In genomic region chr4:128502818-128503527, GRCh38 we compare ENCODE assay signal across 1 cellular context.
TF ChIP-seq lines count a peak whose summit lies in the region.

No MANE protein-coding gene starts in this region.

TF ChIP-seq in SK-N-SH, 30 proteins besides CTCF, POLR2A, EP300 and RAD21 (continued from another document):
- TF ChIP-seq TAF1 (IDR thresholded peaks at IDR 0.05; ENCODE audit: borderline replicate concordance, low read depth, low read length), result no peak
- 0 out of 2 replicates have a peak, but pooled peaks have one; percentile 48 for TF ChIP-seq JUND (IDR thresholded peaks at IDR 0.05)
- TF ChIP-seq, protein P1, sequence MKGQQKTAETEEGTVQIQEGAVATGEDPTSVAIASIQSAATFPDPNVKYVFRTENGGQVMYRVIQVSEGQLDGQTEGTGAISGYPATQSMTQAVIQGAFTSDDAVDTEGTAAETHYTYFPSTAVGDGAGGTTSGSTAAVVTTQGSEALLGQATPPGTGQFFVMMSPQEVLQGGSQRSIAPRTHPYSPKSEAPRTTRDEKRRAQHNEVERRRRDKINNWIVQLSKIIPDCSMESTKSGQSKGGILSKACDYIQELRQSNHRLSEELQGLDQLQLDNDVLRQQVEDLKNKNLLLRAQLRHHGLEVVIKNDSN (IDR thresholded peaks at IDR 0.05; ENCODE audit: borderline replicate concordance, low read depth), result no peak
- TF ChIP-seq SMC3 (IDR thresholded peaks at IDR 0.05; ENCODE audit: low read depth, low read length), result no peak
- TF ChIP-seq GABPA (IDR thresholded peaks at IDR 0.05; ENCODE audit: low read depth), result no peak
- no peak for TF ChIP-seq TEAD4 (IDR thresholded peaks at IDR 0.05; ENCODE audit: borderline replicate concordance, insufficient read depth)
- no peak for TF ChIP-seq YY1 (IDR thresholded peaks at IDR 0.05; ENCODE audit: low read depth)
- peak; percentile 70 for TF ChIP-seq NFIC (IDR thresholded peaks at IDR 0.05; ENCODE audit: borderline replicate concordance)
- no peak for TF ChIP-seq GATA2 (CRISPR knock-in tag; IDR thresholded peaks at IDR 0.05)
- no peak for TF ChIP-seq FOXJ3 (CRISPR knock-in tag; IDR thresholded peaks at IDR 0.05)
- no peak for TF ChIP-seq EZH2phosphoT487 (IDR thresholded peaks at IDR 0.05; ENCODE audit: borderline replicate concordance, low read depth)
- no peak; the same call in 1 of the 2 replicates for TF ChIP-seq RXRA (IDR thresholded peaks at IDR 0.05; ENCODE audit: borderline replicate concordance, low read depth)
- TF ChIP-seq, protein P2, sequence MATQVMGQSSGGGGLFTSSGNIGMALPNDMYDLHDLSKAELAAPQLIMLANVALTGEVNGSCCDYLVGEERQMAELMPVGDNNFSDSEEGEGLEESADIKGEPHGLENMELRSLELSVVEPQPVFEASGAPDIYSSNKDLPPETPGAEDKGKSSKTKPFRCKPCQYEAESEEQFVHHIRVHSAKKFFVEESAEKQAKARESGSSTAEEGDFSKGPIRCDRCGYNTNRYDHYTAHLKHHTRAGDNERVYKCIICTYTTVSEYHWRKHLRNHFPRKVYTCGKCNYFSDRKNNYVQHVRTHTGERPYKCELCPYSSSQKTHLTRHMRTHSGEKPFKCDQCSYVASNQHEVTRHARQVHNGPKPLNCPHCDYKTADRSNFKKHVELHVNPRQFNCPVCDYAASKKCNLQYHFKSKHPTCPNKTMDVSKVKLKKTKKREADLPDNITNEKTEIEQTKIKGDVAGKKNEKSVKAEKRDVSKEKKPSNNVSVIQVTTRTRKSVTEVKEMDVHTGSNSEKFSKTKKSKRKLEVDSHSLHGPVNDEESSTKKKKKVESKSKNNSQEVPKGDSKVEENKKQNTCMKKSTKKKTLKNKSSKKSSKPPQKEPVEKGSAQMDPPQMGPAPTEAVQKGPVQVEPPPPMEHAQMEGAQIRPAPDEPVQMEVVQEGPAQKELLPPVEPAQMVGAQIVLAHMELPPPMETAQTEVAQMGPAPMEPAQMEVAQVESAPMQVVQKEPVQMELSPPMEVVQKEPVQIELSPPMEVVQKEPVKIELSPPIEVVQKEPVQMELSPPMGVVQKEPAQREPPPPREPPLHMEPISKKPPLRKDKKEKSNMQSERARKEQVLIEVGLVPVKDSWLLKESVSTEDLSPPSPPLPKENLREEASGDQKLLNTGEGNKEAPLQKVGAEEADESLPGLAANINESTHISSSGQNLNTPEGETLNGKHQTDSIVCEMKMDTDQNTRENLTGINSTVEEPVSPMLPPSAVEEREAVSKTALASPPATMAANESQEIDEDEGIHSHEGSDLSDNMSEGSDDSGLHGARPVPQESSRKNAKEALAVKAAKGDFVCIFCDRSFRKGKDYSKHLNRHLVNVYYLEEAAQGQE (IDR thresholded peaks at IDR 0.05; ENCODE audit: low read depth, low read length), result no peak
- no peak for TF ChIP-seq RFX5 (IDR thresholded peaks at IDR 0.05; ENCODE audit: low read length)
- TF ChIP-seq ELF1 (IDR thresholded peaks at IDR 0.05), result no peak
- no peak for TF ChIP-seq FOSL2 (IDR thresholded peaks at IDR 0.05; ENCODE audit: borderline replicate concordance, low read depth)
- no peak for TF ChIP-seq NRF1 (IDR thresholded peaks at IDR 0.05; ENCODE audit: low read depth, low read length)
- TF ChIP-seq, protein P3, sequence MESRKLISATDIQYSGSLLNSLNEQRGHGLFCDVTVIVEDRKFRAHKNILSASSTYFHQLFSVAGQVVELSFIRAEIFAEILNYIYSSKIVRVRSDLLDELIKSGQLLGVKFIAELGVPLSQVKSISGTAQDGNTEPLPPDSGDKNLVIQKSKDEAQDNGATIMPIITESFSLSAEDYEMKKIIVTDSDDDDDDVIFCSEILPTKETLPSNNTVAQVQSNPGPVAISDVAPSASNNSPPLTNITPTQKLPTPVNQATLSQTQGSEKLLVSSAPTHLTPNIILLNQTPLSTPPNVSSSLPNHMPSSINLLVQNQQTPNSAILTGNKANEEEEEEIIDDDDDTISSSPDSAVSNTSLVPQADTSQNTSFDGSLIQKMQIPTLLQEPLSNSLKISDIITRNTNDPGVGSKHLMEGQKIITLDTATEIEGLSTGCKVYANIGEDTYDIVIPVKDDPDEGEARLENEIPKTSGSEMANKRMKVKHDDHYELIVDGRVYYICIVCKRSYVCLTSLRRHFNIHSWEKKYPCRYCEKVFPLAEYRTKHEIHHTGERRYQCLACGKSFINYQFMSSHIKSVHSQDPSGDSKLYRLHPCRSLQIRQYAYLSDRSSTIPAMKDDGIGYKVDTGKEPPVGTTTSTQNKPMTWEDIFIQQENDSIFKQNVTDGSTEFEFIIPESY (IDR thresholded peaks at IDR 0.05; ENCODE audit: borderline replicate concordance, low read depth), result no peak
TF ChIP-seq in SK-N-SH: peak in this region for 4.
